16 cellular contexts compared by ENCODE assay signal in the genomic region with DNA sequence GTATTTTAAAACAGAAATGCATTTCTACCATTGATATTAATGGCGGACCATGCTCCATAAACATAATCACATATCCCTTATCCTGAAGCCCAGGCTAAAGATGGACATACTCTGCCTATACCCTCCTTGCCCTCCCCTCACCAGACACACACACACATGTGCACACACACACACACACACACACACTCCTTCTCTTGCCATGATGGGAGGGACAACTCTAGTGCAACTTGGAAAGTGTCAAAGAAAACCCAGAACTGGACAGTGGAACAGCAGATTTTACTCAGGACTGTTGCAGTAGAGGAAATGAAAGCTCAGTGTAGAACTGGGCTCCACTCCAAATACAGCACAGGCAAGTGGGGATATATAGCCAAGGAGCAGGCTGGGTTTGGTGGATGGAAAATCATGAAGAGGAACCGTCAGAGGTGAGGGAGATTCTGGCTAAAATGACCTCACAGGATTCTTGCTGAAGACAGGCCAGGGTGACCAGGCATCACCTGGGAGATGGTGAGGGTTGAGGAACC. TPM values are rescaled to one million over a fixed set of nuclear protein-coding genes. Genes with fewer than 3 reads are reported as not detected.
DNase-seq lines count a peak whose midpoint lies in the region; ATAC-seq, FAIRE-seq and TF ChIP-seq lines count a peak whose summit lies in the region.
"Had no signal": no experiment of that assay in that cellular context is flagged by ENCODE, and none has a peak within 500 bp of the region (broad histone marks: within the 10 kb centered on the region; RNA-seq: fewer than 3 reads in every experiment).

No MANE protein-coding gene starts in this region.

- no peak overlapping the region for H3K9ac ChIP-seq in endothelial cell of umbilical vein (replicated peaks; ENCODE audit: extremely low read depth, insufficient read depth, low read length)
- H3K9ac ChIP-seq in HepG2 (ENCODE audit: insufficient read depth, low read depth, low read length), result no peak overlapping the region

- POLR2A ChIA-PET in endothelial cell of umbilical vein (lab: Charles Lee), result no interaction called here
- POLR2A ChIA-PET in HepG2 (lab: Yijun Ruan, JAX), result no interaction called here

- TF ChIP-seq EP300 in HepG2 (IDR thresholded peaks at IDR 0.05; ENCODE audit: low read depth in 2 of 2, low read length in 2 of 2) (no peak), HepG2 (CRISPR knock-in tag; IDR thresholded peaks at IDR 0.05; ENCODE audit: borderline replicate concordance) (no peak)

- H3K4me2 ChIP-seq in endothelial cell of umbilical vein (ENCODE audit: insufficient read depth, low read length), result no peak overlapping the region
- H3K4me2 ChIP-seq in HepG2 (ENCODE audit: low read depth, low read length), result peak overlapping the region; percentile 44; the same call in 1 of the 2 replicates

- no TSS peak for BruUV-seq in endothelial cell of umbilical vein (replicated peaks; lab: Mats Ljungman, UMichigan)
- no TSS peak for BruUV-seq in HepG2 (replicated peaks; lab: Mats Ljungman, UMichigan)

- intact Hi-C loops in endothelial cell of umbilical vein (cut with micrococcal nuclease) (loop anchor here (5.0 kb wide), 1 partner anchor 234 kb away; no protein-coding TSS in a partner anchor), HepG2 (cut with micrococcal nuclease; ENCODE audit: unreplicated experiment) (no loop called here), vagina (cut with DNase I) (loop anchor here (2.0 to 5.0 kb wide), 2 partner anchors 20 to 289 kb away; no protein-coding TSS in a partner anchor)

- no peaks in the 10 kb centered on the region for H3K36me3 ChIP-seq in endothelial cell of umbilical vein (ENCODE audit: control insufficient read depth in 2 of 2, extremely low read depth in 1 of 2, insufficient read depth in 2 of 2, low read length in 2 of 2)
- H3K36me3 ChIP-seq in HepG2 (replicated peaks in 1 of 2; ENCODE audit: control insufficient read depth in 1 of 2, insufficient read depth in 2 of 2, low read length in 2 of 2), result peaks cover 0 to 12% of the 10 kb centered on the region in 2 experiments; a peak in 3 of 5 replicates
- H3K36me3 ChIP-seq in vagina, result no peaks in the 10 kb centered on the region
- H3K36me3 ChIP-seq: tibial nerve had no signal

- peaks cover 27% of the 10 kb centered on the region for H3K4me1 ChIP-seq in endothelial cell of umbilical vein (ENCODE audit: control insufficient read depth, extremely low read depth, insufficient read depth, low read length)
- peaks cover 86% of the 10 kb centered on the region for H3K4me1 ChIP-seq in HepG2 (ENCODE audit: insufficient read depth, low read length)
- H3K4me1 ChIP-seq in vagina, result peaks cover 34% of the 10 kb centered on the region

- TF ChIP-seq CTCF in endothelial cell of umbilical vein (IDR thresholded peaks at IDR 0.05; ENCODE audit: extremely low read depth in 1 of 2, insufficient read depth in 1 of 2, low read depth in 1 of 2, low read length in 2 of 2) (no peak), HepG2 (CRISPR knock-in tag; IDR thresholded peaks at IDR 0.05) (no peak), vagina (IDR thresholded peaks at IDR 0.05) (no peak)

- H3K9me3 ChIP-seq in endothelial cell of umbilical vein (replicated peaks; ENCODE audit: control insufficient read depth, insufficient read depth, low read length) (no peaks in the 10 kb centered on the region), HepG2 (ENCODE audit: low read length) (no peaks in the 10 kb centered on the region), vagina (no peaks in the 10 kb centered on the region)
- H3K9me3 ChIP-seq: A549, tibial nerve had no signal

- H3K27me3 ChIP-seq in endothelial cell of umbilical vein (ENCODE audit: control insufficient read depth in 2 of 2, insufficient read depth in 2 of 2, low read length in 2 of 2), result peaks cover 2 to 4% of the 10 kb centered on the region in 2 experiments
- no peaks in the 10 kb centered on the region for H3K27me3 ChIP-seq in HepG2 (ENCODE audit: control insufficient read depth in 1 of 2, insufficient read depth in 2 of 2, low read length in 2 of 2)
- no peaks in the 10 kb centered on the region for H3K27me3 ChIP-seq in vagina
- H3K27me3 ChIP-seq: tibial nerve had no signal

- no peaks in the 10 kb centered on the region for H3K79me2 ChIP-seq in endothelial cell of umbilical vein (ENCODE audit: control insufficient read depth, insufficient read depth, low read length)
- peaks cover 17% of the 10 kb centered on the region for H3K79me2 ChIP-seq in HepG2 (ENCODE audit: insufficient read depth, low read length)

- no peak for TF ChIP-seq POLR2A in endothelial cell of umbilical vein (IDR thresholded peaks at IDR 0.05; ENCODE audit: low read depth, low read length)
- no peak for TF ChIP-seq POLR2A in HepG2 (IDR thresholded peaks at IDR 0.05; ENCODE audit: insufficient read depth in 1 of 2, low read depth in 2 of 2, low read length in 2 of 2)
- TF ChIP-seq POLR2A in vagina (IDR thresholded peaks at IDR 0.05), result no peak

- in situ Hi-C loops in HepG2 (cut with HindIII; ENCODE audit: extremely low pct_ligation_motif_present, low pct_unique_long_range_greater_than_20kb), result no loop called here

- no peak for ATAC-seq in HepG2
- no peak for ATAC-seq in GM18519 (IDR thresholded peaks at IDR 0.05; ENCODE audit: low FRiP score, unreplicated experiment)
- ATAC-seq: A549, left colon had no signal

- no peak overlapping the region for H2AFZ ChIP-seq in endothelial cell of umbilical vein (ENCODE audit: low read depth, low read length)
- no peak overlapping the region for H2AFZ ChIP-seq in HepG2 (ENCODE audit: low read length)

- no peak overlapping the region for H3K27ac ChIP-seq in endothelial cell of umbilical vein (ENCODE audit: insufficient read depth, low read depth, low read length)
- H3K27ac ChIP-seq in HepG2 (ENCODE audit: extremely low read length, insufficient read depth, low read length), result peak overlapping the region; percentile 81
- H3K27ac ChIP-seq in vagina, result peak overlapping the region; percentile 75
- H3K27ac ChIP-seq: A549 had no signal

- 95% methylated on average over 2 of the region's 2 CpGs for WGBS in HepG2 (ENCODE audit: low lambda C conversion rate)

- H3K4me3 ChIP-seq in endothelial cell of umbilical vein (replicated peaks in 1 of 3; ENCODE audit: insufficient read depth in 1 of 3, low read depth in 1 of 3, low read length in 3 of 3) (no peak overlapping the region), HepG2 (replicated peaks in 1 of 3; ENCODE audit: insufficient read depth in 1 of 3, low read depth in 2 of 3, low read length in 3 of 3) (no peak overlapping the region), vagina (no peak overlapping the region)
- H3K4me3 ChIP-seq: A549 had no signal

- FAIRE-seq in endothelial cell of umbilical vein (lab: Jason Lieb, UNC) (peak; percentile 52), HepG2 (lab: Jason Lieb, UNC) (no peak)
- FAIRE-seq: A549 had no signal

- TF ChIP-seq RAD21 in HepG2 (CRISPR knock-in tag; IDR thresholded peaks at IDR 0.05), result no peak

- CTCF ChIA-PET in endothelial cell of umbilical vein (lab: Charles Lee) (interaction anchor here (1.2 to 1.8 kb wide), 3 partner anchors 14 to 32 kb away, joined by 3 to 6 read pairs (median 5); no protein-coding TSS in a partner anchor), HepG2 (lab: Yijun Ruan, JAX; ENCODE audit: low intra/inter-chr PET ratio, low total read pairs) (no interaction called here)

- dilution Hi-C loops in endothelial cell of umbilical vein (cut with MboI; ENCODE audit: extremely low pct_ligation_motif_present, low sequenced_read_pairs), result no loop called here

- DNase-seq in NCI-H2196 (lab: John Stamatoyannopoulos, UW; ENCODE audit: unreplicated experiment) (peak; percentile 9), NCI-H2196 treated with DMSO at 0.1 percent for 48 hours (lab: John Stamatoyannopoulos, UW; ENCODE audit: unreplicated experiment) (no peak), endothelial cell of umbilical vein (ENCODE audit: low read depth, low spot score) (peak; percentile 37), HepG2 (ENCODE audit: low spot score) (no peak), vagina (ENCODE audit: extremely low spot score in 2 of 2) (no peak), activated gamma-delta T cell (lab: John Stamatoyannopoulos, UW) (no peak), cerebellar cortex (ENCODE audit: low spot score) (no peak)
- DNase-seq: activated B cell treated with CpG ODN at 0.5 μM for 24 hours; activated naive CD8-positive, alpha-beta T cell treated with anti-CD3 and anti-CD28 coated beads for 36 hours; KG1; NCI-H2107; stimulated activated CD4-positive, alpha-beta T cell treated with anti-CD3 and anti-CD28 coated beads, Interleukin-12 subunit alpha, Interleukin-12 subunit beta, amount 100 ng/mL, for 4 hours had no signal

- H3K9me1 ChIP-seq in endothelial cell of umbilical vein (replicated peaks; ENCODE audit: control insufficient read depth, extremely low read depth, insufficient read depth, low read length), result no peaks in the 10 kb centered on the region

- H4K20me1 ChIP-seq in endothelial cell of umbilical vein (replicated peaks; ENCODE audit: control insufficient read depth, extremely low read depth, insufficient read depth, low read length) (no peaks in the 10 kb centered on the region), HepG2 (ENCODE audit: insufficient read depth, low read length) (no peaks in the 10 kb centered on the region)

RNA-seq across cellular contexts. Expression of gene TNFRSF19, which starts 40.8 kb away (rescaled TPM):
- total RNA-seq in endothelial cell of umbilical vein (0.29 and 0.65 TPM in 2 replicates), HepG2 (2016; rRNA removed; fragmentation: Illumina TruSeq; extraction: Trizol) (47.7 and 77.7 TPM in 2 replicates), vagina (10.3 TPM)
- polyA plus RNA-seq in endothelial cell of umbilical vein (0.19 and 0.23 TPM in 2 replicates), HepG2 (2011; rRNA removed) (38.9 and 75.3 TPM in 2 replicates)
- 0.18 and 0.28 TPM in 2 replicates for polyA plus RNA-seq in endothelial cell of umbilical vein (2011; cell fraction: cytosol; rRNA removed)
- 0.28 and 0.42 TPM in 2 replicates for polyA plus RNA-seq in endothelial cell of umbilical vein (2011; cell fraction: nucleus; rRNA removed)
- 0.36 and 0.38 TPM in 2 replicates for polyA plus RNA-seq in endothelial cell of umbilical vein (2012)
- 0.46 and 0.49 TPM in 2 replicates for polyA minus RNA-seq in endothelial cell of umbilical vein
- polyA minus RNA-seq in endothelial cell of umbilical vein (2011; cell fraction: cytosol; rRNA and poly(A)+ RNA removed), result not detected
- 0.14 and 0.67 TPM in 2 replicates for polyA minus RNA-seq in endothelial cell of umbilical vein (2011; cell fraction: nucleus; rRNA and poly(A)+ RNA removed)
- 7.7 and 8.2 TPM in 2 replicates for total RNA-seq in HepG2 (2016; cell fraction: cytosol; rRNA removed; fragmentation: Illumina TruSeq; extraction: Trizol; ENCODE audit: low read depth)
- total RNA-seq in HepG2 (2016; cell fraction: insoluble cytoplasmic fraction; rRNA removed; fragmentation: Illumina TruSeq; extraction: Trizol), result 48.1 and 76.8 TPM in 2 replicates
- total RNA-seq in HepG2 (2016; cell fraction: membrane; rRNA removed; fragmentation: Illumina TruSeq; extraction: Trizol), result 25.2 and 27.9 TPM in 2 replicates
- 84.2 and 94.2 TPM in 2 replicates for total RNA-seq in HepG2 (2016; cell fraction: nucleus; rRNA removed; fragmentation: Illumina TruSeq; extraction: Trizol)
- 37.4 and 45.8 TPM in 2 replicates for polyA plus RNA-seq in HepG2 (2011; cell fraction: cytosol; rRNA removed)
- polyA plus RNA-seq in HepG2 (2011; cell fraction: nucleus; rRNA removed), result 30.8 and 50.6 TPM in 2 replicates
- polyA plus RNA-seq in HepG2 (2012), result 25.9 and 27.9 TPM in 2 replicates
- polyA plus RNA-seq in HepG2 (2016; cell fraction: cytosol; fragmentation: Illumina TruSeq; extraction: Trizol; ENCODE audit: low read depth), result 2.9 TPM in 2 replicates
- 35.7 and 36.2 TPM in 2 replicates for polyA plus RNA-seq in HepG2 (2016; cell fraction: insoluble cytoplasmic fraction; fragmentation: Illumina TruSeq; extraction: Trizol; ENCODE audit: low read depth)
- 9.9 and 10.1 TPM in 2 replicates for polyA plus RNA-seq in HepG2 (2016; cell fraction: membrane; fragmentation: Illumina TruSeq; extraction: Trizol; ENCODE audit: low read depth)
- 95.3 and 95.9 TPM in 2 replicates for polyA plus RNA-seq in HepG2 (2016; cell fraction: nucleus; fragmentation: Illumina TruSeq; extraction: Trizol; ENCODE audit: insufficient read depth, low read depth)
- polyA minus RNA-seq in HepG2 (2011; rRNA and poly(A)+ RNA removed; ENCODE audit: low replicate concordance), result 0.05 and 162 TPM in 2 replicates
- 40.8 and 64.9 TPM in 2 replicates for polyA minus RNA-seq in HepG2 (2011; cell fraction: cytosol; rRNA and poly(A)+ RNA removed)
- 47.0 and 73.8 TPM in 2 replicates for polyA minus RNA-seq in HepG2 (2011; cell fraction: nucleus; rRNA and poly(A)+ RNA removed)
- total RNA-seq: activated B cell treated with CpG ODN at 0.5 μM for 24 hours had no signal

Comparison
In these comparisons a context has a peak if more than half of its experiments do, and no peak if none do; other contexts are left out.
1. DNase-seq: peak in NCI-H2196 (single experiment) and endothelial cell of umbilical vein (single experiment); none in NCI-H2196 treated with DMSO at 0.1 percent for 48 hours (single experiment), HepG2 (single experiment), vagina (0 of 2), activated gamma-delta T cell (single experiment) and cerebellar cortex (single experiment).